In genomic region chr1:241947355-241947754, GRCh38 we compare ENCODE assay signal across 18 cellular contexts. TPM values are rescaled to one million over a fixed set of nuclear protein-coding genes. Genes with fewer than 3 reads are reported as not detected.
DNase-seq lines count a peak whose midpoint lies in the region; ATAC-seq and TF ChIP-seq lines count a peak whose summit lies in the region.
"Had no signal": no experiment of that assay in that cellular context is flagged by ENCODE, and none has a peak within 500 bp of the region (broad histone marks: within the 10 kb centered on the region; RNA-seq: fewer than 3 reads in every experiment).

No MANE protein-coding gene starts in this region.

- no peaks in the 10 kb centered on the region for H3K36me3 ChIP-seq in PC-3 (ENCODE audit: low read depth, low read length)
- H3K36me3 ChIP-seq: BE2C had no signal

- H2AFZ ChIP-seq in PC-3 (ENCODE audit: low read length): no peak overlapping the region

- no peak overlapping the region for H3K4me3 ChIP-seq in PC-3 (ENCODE audit: low read length)
- H3K4me3 ChIP-seq in fibroblast of mammary gland (ENCODE audit: control insufficient read depth, low read depth, low read length): no peak overlapping the region
- H3K4me3 ChIP-seq: A549 had no signal

- H3K79me2 ChIP-seq in PC-3 (ENCODE audit: low read length): no peaks in the 10 kb centered on the region

- H3F3A ChIP-seq in PC-3 (ENCODE audit: low read length, unreplicated experiment): no peaks in the 10 kb centered on the region

- H3K4me2 ChIP-seq in PC-3 (ENCODE audit: low read length): no peak overlapping the region
- H3K4me2 ChIP-seq: A549 had no signal

- no peaks in the 10 kb centered on the region for H4K20me1 ChIP-seq in PC-3 (ENCODE audit: low read length)

- H3K27ac ChIP-seq in PC-3 (ENCODE audit: low read length): no peak overlapping the region
- H3K27ac ChIP-seq: A549, C4-2B had no signal

- no peaks in the 10 kb centered on the region for H3K9me3 ChIP-seq in PC-3 (ENCODE audit: low read length)
- H3K9me3 ChIP-seq: A549, BE2C had no signal

- no peaks in the 10 kb centered on the region for H3K9me2 ChIP-seq in PC-3 (replicated peaks; ENCODE audit: low read length)

- no TSS peak for BruUV-seq in PC-3 (replicated peaks; lab: Mats Ljungman, UMichigan)

- CTCF ChIA-PET in PC-3 (lab: Charles Lee): no interaction called here

- DNase-seq in A172 (ENCODE audit: low spot score) (peak; percentile 60), PC-3 (peak; percentile 47), fibroblast of mammary gland (ENCODE audit: low read depth) (peak; percentile 80), pons (ENCODE audit: low spot score) (peak; percentile 27), middle frontal gyrus (ENCODE audit: extremely low spot score, low spot score) (no peak), COLO829 (ENCODE audit: low spot score) (no peak)
- DNase-seq in activated naive CD4-positive, alpha-beta T cell (lab: John Stamatoyannopoulos, UW): no peak
- DNase-seq: BE2C; CD4-positive, alpha-beta memory T cell; COR-L47; DMS153; DMS79 treated with DMSO at 0.1 percent for 48 hours; EL; HCEC 1CT; HFFc6 had no signal

- POLR2A ChIA-PET in PC-3 (lab: Charles Lee; ENCODE audit: unreplicated experiment): no interaction called here

- no peak; the same call in 1 of the 2 replicates for ATAC-seq in PC-3

- intact Hi-C loops in PC-3 (cut with micrococcal nuclease): no loop called here

- no peak overlapping the region for H3K9ac ChIP-seq in PC-3 (ENCODE audit: low read length)

- no peaks in the 10 kb centered on the region for H3K27me3 ChIP-seq in PC-3 (ENCODE audit: low read length)
- H3K27me3 ChIP-seq: BE2C had no signal

- no peak for TF ChIP-seq CTCF in PC-3 (conservative IDR thresholded peaks at IDR 0.05; ENCODE audit: low read depth, low read length)
- TF ChIP-seq CTCF in fibroblast of mammary gland (conservative IDR thresholded peaks at IDR 0.05; ENCODE audit: control insufficient read depth, insufficient read depth, low read depth, low read length): no peak

- peaks cover 12% of the 10 kb centered on the region; the same call in 1 of the 2 replicates for H3K4me1 ChIP-seq in PC-3 (ENCODE audit: insufficient read depth, low read length)
- H3K4me1 ChIP-seq: A549, BE2C had no signal

RNA-seq across cellular contexts. Expression of gene BECN2, which starts 10.2 kb away (rescaled TPM):
- total RNA-seq in A172 (2014; rRNA removed; shearing (Covaris generic)): not detected in 2 replicates
- not detected in 2 replicates for total RNA-seq in PC-3 (2014; rRNA removed)
- total RNA-seq: CD4-positive, alpha-beta memory T cell; H1; HFFc6 had no signal

RNA-seq across cellular contexts. Expression of gene MAP1LC3C, which starts 51.5 kb away (rescaled TPM):
- 2.6 and 8.0 TPM in 2 replicates for total RNA-seq in A172 (2014; rRNA removed; shearing (Covaris generic))
- total RNA-seq in PC-3 (2014; rRNA removed): not detected in 2 replicates
- total RNA-seq: CD4-positive, alpha-beta memory T cell; HFFc6 had no signal

Comparison
In these comparisons a context has a peak if more than half of its experiments do, and no peak if none do; other contexts are left out.
1. DNase-seq: peak in A172 (single experiment), PC-3 (single experiment), fibroblast of mammary gland (single experiment) and pons (single experiment); none in middle frontal gyrus (single experiment), COLO829 (single experiment) and activated naive CD4-positive, alpha-beta T cell (0 of 4).